8 cellular contexts compared by ENCODE assay signal in genomic region chr19:35462476-35462953, GRCh38.
DNase-seq lines count a peak whose midpoint lies in the region; ATAC-seq and TF ChIP-seq lines count a peak whose summit lies in the region.

No MANE protein-coding gene starts in this region.

- H3K9me3 Mint-ChIP-seq in central memory CD8-positive, alpha-beta T cell = no peaks in the 10 kb centered on the region

- peak overlapping the region; percentile 73 for H3K4me3 Mint-ChIP-seq in central memory CD8-positive, alpha-beta T cell

- ATAC-seq in GM18505 (IDR thresholded peaks at IDR 0.05; ENCODE audit: unreplicated experiment) (peak; percentile 60), HG02678 (IDR thresholded peaks at IDR 0.05; ENCODE audit: unreplicated experiment) (peak; percentile 58)
- peak; percentile 97 for ATAC-seq in central memory CD8-positive, alpha-beta T cell (replicated peaks; ENCODE audit: extremely low read depth, poor library complexity, severe bottlenecking)

- H3K27me3 Mint-ChIP-seq in central memory CD8-positive, alpha-beta T cell = no peaks in the 10 kb centered on the region

- peak; percentile 85 for DNase-seq in RPMI8226
- peak in 1 of 2 donors; percentile 73 for DNase-seq in central memory CD8-positive, alpha-beta T cell (ENCODE audit: low spot score in 2 of 2)
- peak; percentile 8 to 16 for DNase-seq in stimulated activated CD8-positive, alpha-beta memory T cell treated with anti-CD3 and anti-CD28 coated beads, Interleukin-15, amount 100 ng/mL, for 4 hours (ENCODE audit: low read depth in 2 of 2)
- no peak for DNase-seq in HuH-7.5 (ENCODE audit: low spot score)
- no peak for DNase-seq in DMS79 (lab: John Stamatoyannopoulos, UW)
- no peak for DNase-seq in erythroblast (lab: John Stamatoyannopoulos, UW)

- peaks cover 5% of the 10 kb centered on the region for H3K36me3 Mint-ChIP-seq in central memory CD8-positive, alpha-beta T cell (ENCODE audit: insufficient read depth)

- TF ChIP-seq POLR2A in GM18505 (IDR thresholded peaks at IDR 0.05; ENCODE audit: borderline replicate concordance, extremely low read depth, insufficient read depth, insufficient read length) (no peak), erythroblast (IDR thresholded peaks at IDR 0.05; ENCODE audit: low read length) (no peak)

- peak overlapping the region; percentile 94 for H3K27ac Mint-ChIP-seq in central memory CD8-positive, alpha-beta T cell (ENCODE audit: low read depth)

- peaks cover 29% of the 10 kb centered on the region for H3K4me1 Mint-ChIP-seq in central memory CD8-positive, alpha-beta T cell

Comparison
In these comparisons a context has a peak if more than half of its experiments do, and no peak if none do; other contexts are left out.
1. DNase-seq: peak in RPMI8226 (single experiment) and stimulated activated CD8-positive, alpha-beta memory T cell treated with anti-CD3 and anti-CD28 coated beads, Interleukin-15, amount 100 ng/mL, for 4 hours (2 of 2); none in HuH-7.5 (single experiment), DMS79 (single experiment) and erythroblast (0 of 2).
2. Peak in every context shown above with its lines, with median percentiles within 50 percentile points of each other: ATAC-seq.